Comparison of ENCODE assay signal across 33 cellular contexts in genomic region chr1:240366636-240367035, GRCh38.
"Had no signal": no experiment of that assay in that cellular context is flagged by ENCODE, and none has a peak within 500 bp of the region (broad histone marks: within the 10 kb centered on the region; RNA-seq: fewer than 3 reads in every experiment).

No MANE protein-coding gene starts in this region.

- DNase-seq: Karpas-422, Kasumi-1, MG63, MM.1S, MV-4-11, NCI-H1048, NCI-H1092, NCI-H1092 treated with DMSO at 0.1 percent for 48 hours, NCI-H1105, NCI-H1105 treated with DMSO at 0.1 percent for 48 hours, NCI-H1417, NCI-H1417 treated with DMSO at 0.1 percent for 48 hours, NCI-H1436, NCI-H1436 treated with DMSO at 0.1 percent for 48 hours, NCI-H146, NCI-H1694, NCI-H1694 treated with DMSO at 0.1 percent for 48 hours, NCI-H187, NCI-H187 treated with DMSO at 0.1 percent for 48 hours, NCI-H1930, NCI-H2029, NCI-H2029 treated with DMSO at 0.1 percent for 48 hours, NCI-H2081, NCI-H2081 treated with DMSO at 0.1 percent for 48 hours, NCI-H2107, NCI-H2171, NCI-H2171 treated with DMSO at 0.1 percent for 48 hours, NCI-H2227 treated with DMSO at 0.1 percent for 48 hours, NCI-H226, NCI-H345, NCI-H446, NCI-H446 treated with DMSO at 0.1 percent for 48 hours, NCI-H510A had no signal
